27 cellular contexts compared by ENCODE assay signal in the genomic region with DNA sequence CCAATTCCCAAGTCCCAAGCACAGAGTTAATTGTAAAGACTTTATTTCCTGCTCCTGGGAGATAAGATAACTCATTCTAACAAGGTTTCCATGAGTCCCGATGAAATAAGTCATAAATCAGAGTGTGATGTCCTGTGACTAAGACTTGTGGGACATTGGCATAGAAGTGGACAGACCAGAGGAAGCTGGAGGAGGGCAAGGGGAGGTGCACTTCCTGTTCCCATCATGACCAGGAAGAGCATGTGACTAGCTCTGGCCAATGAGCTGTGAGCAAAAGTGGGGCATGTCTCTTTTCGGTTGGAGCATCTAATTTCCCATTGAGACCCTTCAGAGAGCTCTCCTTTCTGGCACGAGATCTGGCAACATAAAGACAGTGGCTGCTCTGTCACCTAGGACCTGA.
DNase-seq lines count a peak whose midpoint lies in the region; ATAC-seq and TF ChIP-seq lines count a peak whose summit lies in the region.
"Had no signal": no experiment of that assay in that cellular context is flagged by ENCODE, and none has a peak within 500 bp of the region (broad histone marks: within the 10 kb centered on the region; RNA-seq: fewer than 3 reads in every experiment).

No MANE protein-coding gene starts in this region.

- no peaks in the 10 kb centered on the region for H3K36me3 ChIP-seq in left ventricle myocardium inferior
- H3K36me3 ChIP-seq in HAP-1 (replicated peaks): no peaks in the 10 kb centered on the region
- H3K36me3 ChIP-seq: BE2C, breast epithelium, ovary, transverse colon had no signal

- TF ChIP-seq CTCF in left ventricle myocardium inferior (IDR thresholded peaks at IDR 0.05; ENCODE audit: borderline replicate concordance) (no peak), chondrocyte (IDR thresholded peaks at IDR 0.05) (no peak)

- peaks cover 7% of the 10 kb centered on the region for H3K9me3 Mint-ChIP-seq in chondrocyte (ENCODE audit: low read depth)
- H3K9me3 Mint-ChIP-seq in activated T-cell treated with anti-CD3 and anti-CD28 coated beads, Interleukin-2, amount 50 U/mL, for 72 hours: peaks cover 0 to 5% of the 10 kb centered on the region in 2 donors

- in situ Hi-C loops in HAP-1 (cut with MboI; ENCODE audit: low sequenced_read_pairs): no loop called here

- peaks cover 12% of the 10 kb centered on the region for H3K36me3 Mint-ChIP-seq in chondrocyte (ENCODE audit: low read depth)
- H3K36me3 Mint-ChIP-seq in activated T-cell treated with anti-CD3 and anti-CD28 coated beads, Interleukin-2, amount 50 U/mL, for 72 hours (ENCODE audit: insufficient read depth in 2 of 2): no peaks in the 10 kb centered on the region

- H3K4me3 Mint-ChIP-seq in chondrocyte (ENCODE audit: unreplicated experiment): no peak overlapping the region
- H3K4me3 Mint-ChIP-seq in activated T-cell treated with anti-CD3 and anti-CD28 coated beads, Interleukin-2, amount 50 U/mL, for 72 hours: no peak overlapping the region
- H3K4me3 Mint-ChIP-seq: nephron progenitor cell, T-helper 17 cell had no signal

- H3K9me3 ChIP-seq in left ventricle myocardium inferior (replicated peaks) (peaks cover 12% of the 10 kb centered on the region), HAP-1 (no peaks in the 10 kb centered on the region)
- H3K9me3 ChIP-seq: BE2C, ovary, SK-N-SH, transverse colon had no signal

- peaks cover 19% of the 10 kb centered on the region for H3K27me3 ChIP-seq in left ventricle myocardium inferior (ENCODE audit: low read depth)
- H3K27me3 ChIP-seq in HAP-1 (ENCODE audit: low read depth): no peaks in the 10 kb centered on the region
- H3K27me3 ChIP-seq: BE2C, breast epithelium, heart left ventricle, ovary, transverse colon had no signal

- no peak for ATAC-seq in left cardiac atrium
- no peak for ATAC-seq in activated T-cell treated with anti-CD3 and anti-CD28 coated beads, Interleukin-2, amount 50 U/mL, for 72 hours (replicated peaks in 1 of 2)
- ATAC-seq in GM18502 (IDR thresholded peaks at IDR 0.05; ENCODE audit: poor library complexity, unreplicated experiment): no peak
- ATAC-seq: heart left ventricle, T-helper 17 cell had no signal

- H3K27ac Mint-ChIP-seq in chondrocyte (ENCODE audit: unreplicated experiment): no peak overlapping the region
- H3K27ac Mint-ChIP-seq in activated T-cell treated with anti-CD3 and anti-CD28 coated beads, Interleukin-2, amount 50 U/mL, for 72 hours: no peak overlapping the region
- H3K27ac Mint-ChIP-seq: nephron progenitor cell, T-helper 17 cell had no signal

- H3K4me1 Mint-ChIP-seq in chondrocyte (ENCODE audit: low read depth): no peaks in the 10 kb centered on the region
- no peaks in the 10 kb centered on the region for H3K4me1 Mint-ChIP-seq in activated T-cell treated with anti-CD3 and anti-CD28 coated beads, Interleukin-2, amount 50 U/mL, for 72 hours (ENCODE audit: low read depth)
- H3K4me1 Mint-ChIP-seq: nephron progenitor cell had no signal

- H3K27ac ChIP-seq in left ventricle myocardium inferior (replicated peaks): no peak overlapping the region
- H3K27ac ChIP-seq: breast epithelium, heart left ventricle, ovary, transverse colon had no signal

- H3K4me3 ChIP-seq in left ventricle myocardium inferior (no peak overlapping the region), HAP-1 (no peak overlapping the region)
- H3K4me3 ChIP-seq: breast epithelium, heart left ventricle, lung, ovary, transverse colon had no signal

- H3K27me3 Mint-ChIP-seq in chondrocyte (ENCODE audit: low read depth): no peaks in the 10 kb centered on the region
- peaks cover 12% of the 10 kb centered on the region for H3K27me3 Mint-ChIP-seq in activated T-cell treated with anti-CD3 and anti-CD28 coated beads, Interleukin-2, amount 50 U/mL, for 72 hours (ENCODE audit: low read depth)

- peak; percentile 2 for DNase-seq in left cardiac atrium
- DNase-seq in left ventricle myocardium inferior: no peak
- DNase-seq in M059J (ENCODE audit: low read depth): peak; percentile 4
- peak; percentile 17 for DNase-seq in chondrocyte (ENCODE audit: low spot score)
- DNase-seq in stromal cell of bone marrow (ENCODE audit: low read depth): peak; percentile 8
- no peak for DNase-seq in activated T-cell treated with anti-CD3 and anti-CD28 coated beads, Interleukin-2, amount 50 U/mL, for 72 hours
- DNase-seq in HAP-1 (ENCODE audit: low spot score in 2 of 2): no peak
- DNase-seq: activated naive CD4-positive, alpha-beta T cell treated with anti-CD3 and anti-CD28 coated beads, Interleukin-2, amount 50 U/mL, for 16 hours; activated T-cell treated with anti-CD3 and anti-CD28 coated beads, Interleukin-2, amount 50 U/mL, for 48 hours; amygdala; BE2C; DMS53; GF-D8; kidney glomerular epithelial cell; NCI-H2029; NCI-H345; NCI-H774; nephron progenitor cell; SK-N-SH; stimulated activated CD4-positive, alpha-beta T cell treated with anti-CD3 and anti-CD28 coated beads, Interleukin-2, amount 100 ng/mL, for 48 hours; T-helper 17 cell; transverse colon had no signal

- H3K4me1 ChIP-seq in left ventricle myocardium inferior: no peaks in the 10 kb centered on the region
- H3K4me1 ChIP-seq in HAP-1: no peaks in the 10 kb centered on the region
- H3K4me1 ChIP-seq: BE2C, breast epithelium, heart left ventricle, transverse colon had no signal

- intact Hi-C loops in left cardiac atrium (cut with DNase I) (no loop called here), left ventricle myocardium inferior (cut with micrococcal nuclease) (no loop called here)

Comparison
In these comparisons a context has a peak if more than half of its experiments do, and no peak if none do; other contexts are left out.
1. DNase-seq: peak in left cardiac atrium (single experiment), M059J (single experiment), chondrocyte (single experiment) and stromal cell of bone marrow (single experiment); none in left ventricle myocardium inferior (single experiment), activated T-cell treated with anti-CD3 and anti-CD28 coated beads, Interleukin-2, amount 50 U/mL, for 72 hours (0 of 2) and HAP-1 (0 of 2).